29 cellular contexts compared by ENCODE assay signal in genomic region chr7:69832356-69832755, GRCh38.
"Had no signal": no experiment of that assay in that cellular context is flagged by ENCODE, and none has a peak within 500 bp of the region (broad histone marks: within the 10 kb centered on the region; RNA-seq: fewer than 3 reads in every experiment).

No MANE protein-coding gene starts in this region.

- H3K27ac ChIP-seq: colonic mucosa, esophagus muscularis mucosa, heart right ventricle, lower lobe of right lung, ovary, psoas muscle, right lobe of liver, thoracic aorta, tibial nerve, upper lobe of left lung had no signal

- DNase-seq: colonic mucosa; effector CD8-positive, alpha-beta T cell; foreskin melanocyte; glutamatergic neuron; heart right ventricle; hippocampal formation; immature natural killer cell; islet precursor cell; kidney glomerular epithelial cell; left ventricle myocardium superior; lower lobe of right lung; naive thymus-derived CD8-positive, alpha-beta T cell; nephron progenitor cell; nucleus accumbens; ovary; posterior cingulate gyrus; psoas muscle; retina; right lobe of liver; small intestine; stimulated activated CD4-positive, alpha-beta T cell treated with anti-CD3 and anti-CD28 coated beads, Interleukin-15, amount 100 ng/mL, for 24 hours; stimulated activated CD4-positive, alpha-beta T cell treated with anti-CD3 and anti-CD28 coated beads, Interleukin-2, amount 100 ng/mL, for 48 hours; stimulated activated naive B cell treated with anti-CD40 and anti-IgM and Interleukin-4, amounts not matched to agents 10 μg/mL and 1 μg/mL and 100 μg/mL, for 72 hours; upper lobe of left lung had no signal

- H3K9me3 Mint-ChIP-seq: dendritic cell treated with granulocyte-macrophage colony-stimulating factor and Interleukin-4, amounts not matched to agents 40 ng/mL and 50 ng/mL, for 4 days; immature natural killer cell; naive thymus-derived CD8-positive, alpha-beta T cell; stimulated activated naive B cell treated with anti-CD40 and anti-IgM and Interleukin-4, amounts not matched to agents 10 μg/mL and 1 μg/mL and 100 μg/mL, for 72 hours; stimulated activated naive CD8-positive, alpha-beta T cell treated with anti-CD3 and anti-CD28 coated beads, Interleukin-15, Interleukin-2, amounts not matched to agents 100 ng/mL and 50 ng/mL, for 24 hours had no signal

- ATAC-seq: heart right ventricle; left ventricle myocardium superior; lower lobe of right lung; naive thymus-derived CD8-positive, alpha-beta T cell; psoas muscle; right lobe of liver; stimulated activated naive B cell treated with anti-CD40 and anti-IgM and Interleukin-4, amounts not matched to agents 10 μg/mL and 1 μg/mL and 100 μg/mL, for 72 hours had no signal

- H3K4me1 ChIP-seq: colonic mucosa, psoas muscle, right lobe of liver, tibial nerve had no signal

- H3K27ac Mint-ChIP-seq: dendritic cell treated with granulocyte-macrophage colony-stimulating factor and Interleukin-4, amounts not matched to agents 40 ng/mL and 50 ng/mL, for 4 days; immature natural killer cell; naive thymus-derived CD8-positive, alpha-beta T cell; nephron progenitor cell; stimulated activated naive B cell treated with anti-CD40 and anti-IgM and Interleukin-4, amounts not matched to agents 10 μg/mL and 1 μg/mL and 100 μg/mL, for 72 hours; stimulated activated naive CD8-positive, alpha-beta T cell treated with anti-CD3 and anti-CD28 coated beads, Interleukin-15, Interleukin-2, amounts not matched to agents 100 ng/mL and 50 ng/mL, for 24 hours had no signal

- H3K27me3 ChIP-seq: colonic mucosa, esophagus muscularis mucosa, heart right ventricle, ovary, right lobe of liver, tibial nerve, upper lobe of left lung had no signal

- H3K36me3 ChIP-seq: colonic mucosa, esophagus muscularis mucosa, heart right ventricle, lower lobe of right lung, ovary, right lobe of liver, thoracic aorta, tibial nerve, upper lobe of left lung had no signal

- H3K4me3 ChIP-seq: colonic mucosa, esophagus muscularis mucosa, heart right ventricle, lower lobe of right lung, ovary, psoas muscle, right lobe of liver, thoracic aorta, tibial nerve, upper lobe of left lung had no signal

- H3K27me3 Mint-ChIP-seq: stimulated activated naive B cell treated with anti-CD40 and anti-IgM and Interleukin-4, amounts not matched to agents 10 μg/mL and 1 μg/mL and 100 μg/mL, for 72 hours; stimulated activated naive CD8-positive, alpha-beta T cell treated with anti-CD3 and anti-CD28 coated beads, Interleukin-15, Interleukin-2, amounts not matched to agents 100 ng/mL and 50 ng/mL, for 24 hours had no signal

- H3K36me3 Mint-ChIP-seq: naive thymus-derived CD8-positive, alpha-beta T cell had no signal

- H3K4me3 Mint-ChIP-seq: dendritic cell treated with granulocyte-macrophage colony-stimulating factor and Interleukin-4, amounts not matched to agents 40 ng/mL and 50 ng/mL, for 4 days; immature natural killer cell; naive thymus-derived CD8-positive, alpha-beta T cell; nephron progenitor cell; stimulated activated naive B cell treated with anti-CD40 and anti-IgM and Interleukin-4, amounts not matched to agents 10 μg/mL and 1 μg/mL and 100 μg/mL, for 72 hours; stimulated activated naive CD8-positive, alpha-beta T cell treated with anti-CD3 and anti-CD28 coated beads, Interleukin-15, Interleukin-2, amounts not matched to agents 100 ng/mL and 50 ng/mL, for 24 hours had no signal

- H3K9me3 ChIP-seq: colonic mucosa, esophagus muscularis mucosa, lower lobe of right lung, ovary, right lobe of liver, thoracic aorta, upper lobe of left lung had no signal
